Comparison of ENCODE assay signal across 1 cellular context in genomic region chr9:128024761-128025308, GRCh38.
A peak's percentile ranks its signal among the peaks of the same experiment; 100 is the strongest.
TF ChIP-seq lines count a peak whose summit lies in the region.

No MANE protein-coding gene starts in this region.

TF ChIP-seq in HepG2, 621 proteins besides CTCF, POLR2A, EP300 and RAD21:
- TF ChIP-seq SIX1 (CRISPR knock-in tag; IDR thresholded peaks at IDR 0.05; ENCODE audit: borderline replicate concordance) (no peak), THRA (CRISPR knock-in tag; IDR thresholded peaks at IDR 0.05; ENCODE audit: borderline replicate concordance) (no peak), ZNF264 (CRISPR knock-in tag; IDR thresholded peaks at IDR 0.05) (no peak), TP53 (CRISPR knock-in tag; conservative IDR thresholded peaks at IDR 0.05) (no peak)
- TF ChIP-seq, protein P1, sequence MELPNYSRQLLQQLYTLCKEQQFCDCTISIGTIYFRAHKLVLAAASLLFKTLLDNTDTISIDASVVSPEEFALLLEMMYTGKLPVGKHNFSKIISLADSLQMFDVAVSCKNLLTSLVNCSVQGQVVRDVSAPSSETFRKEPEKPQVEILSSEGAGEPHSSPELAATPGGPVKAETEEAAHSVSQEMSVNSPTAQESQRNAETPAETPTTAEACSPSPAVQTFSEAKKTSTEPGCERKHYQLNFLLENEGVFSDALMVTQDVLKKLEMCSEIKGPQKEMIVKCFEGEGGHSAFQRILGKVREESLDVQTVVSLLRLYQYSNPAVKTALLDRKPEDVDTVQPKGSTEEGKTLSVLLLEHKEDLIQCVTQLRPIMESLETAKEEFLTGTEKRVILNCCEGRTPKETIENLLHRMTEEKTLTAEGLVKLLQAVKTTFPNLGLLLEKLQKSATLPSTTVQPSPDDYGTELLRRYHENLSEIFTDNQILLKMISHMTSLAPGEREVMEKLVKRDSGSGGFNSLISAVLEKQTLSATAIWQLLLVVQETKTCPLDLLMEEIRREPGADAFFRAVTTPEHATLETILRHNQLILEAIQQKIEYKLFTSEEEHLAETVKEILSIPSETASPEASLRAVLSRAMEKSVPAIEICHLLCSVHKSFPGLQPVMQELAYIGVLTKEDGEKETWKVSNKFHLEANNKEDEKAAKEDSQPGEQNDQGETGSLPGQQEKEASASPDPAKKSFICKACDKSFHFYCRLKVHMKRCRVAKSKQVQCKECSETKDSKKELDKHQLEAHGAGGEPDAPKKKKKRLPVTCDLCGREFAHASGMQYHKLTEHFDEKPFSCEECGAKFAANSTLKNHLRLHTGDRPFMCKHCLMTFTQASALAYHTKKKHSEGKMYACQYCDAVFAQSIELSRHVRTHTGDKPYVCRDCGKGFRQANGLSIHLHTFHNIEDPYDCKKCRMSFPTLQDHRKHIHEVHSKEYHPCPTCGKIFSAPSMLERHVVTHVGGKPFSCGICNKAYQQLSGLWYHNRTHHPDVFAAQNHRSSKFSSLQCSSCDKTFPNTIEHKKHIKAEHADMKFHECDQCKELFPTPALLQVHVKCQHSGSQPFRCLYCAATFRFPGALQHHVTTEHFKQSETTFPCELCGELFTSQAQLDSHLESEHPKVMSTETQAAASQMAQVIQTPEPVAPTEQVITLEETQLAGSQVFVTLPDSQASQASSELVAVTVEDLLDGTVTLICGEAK (IDR thresholded peaks at IDR 0.05), result peak; percentile 75
- TF ChIP-seq, protein P1 (CRISPR knock-in tag; IDR thresholded peaks at IDR 0.05), result no peak
